Comparison of ENCODE assay signal across 17 cellular contexts in genomic region chr4:92551616-92552015, GRCh38.
"Had no signal": no experiment of that assay in that cellular context is flagged by ENCODE, and none has a peak within 500 bp of the region (broad histone marks: within the 10 kb centered on the region; RNA-seq: fewer than 3 reads in every experiment).

No MANE protein-coding gene starts in this region.

- H3K27ac ChIP-seq: adrenal gland, cardiac muscle cell, colonic mucosa, right atrium auricular region, tibial artery had no signal

- H3K36me3 Mint-ChIP-seq: activated CD8-positive, alpha-beta memory T cell treated with anti-CD3 and anti-CD28 coated beads, Interleukin-2, amount 10 ng/mL, durations not matched to agents 7 days and 5 days; natural killer cell had no signal

- H3K4me1 Mint-ChIP-seq: activated CD8-positive, alpha-beta memory T cell treated with anti-CD3 and anti-CD28 coated beads, Interleukin-2, amount 10 ng/mL, durations not matched to agents 7 days and 5 days; natural killer cell had no signal

- H3K27ac Mint-ChIP-seq: activated CD8-positive, alpha-beta memory T cell treated with anti-CD3 and anti-CD28 coated beads, Interleukin-2, amount 10 ng/mL, durations not matched to agents 7 days and 5 days; natural killer cell; progenitor cell of endocrine pancreas had no signal

- H3K27me3 ChIP-seq: adrenal gland, cardiac muscle cell, colonic mucosa, right atrium auricular region, tibial artery had no signal

- H3K4me3 ChIP-seq: adrenal gland, cardiac muscle cell, colonic mucosa, right atrium auricular region, tibial artery had no signal

- ATAC-seq: activated CD8-positive, alpha-beta memory T cell treated with anti-CD3 and anti-CD28 coated beads, Interleukin-2, amount 10 ng/mL, durations not matched to agents 7 days and 5 days; esophagus mucosa; left ventricle myocardium superior; natural killer cell had no signal

- H3K27me3 Mint-ChIP-seq: activated CD8-positive, alpha-beta memory T cell treated with anti-CD3 and anti-CD28 coated beads, Interleukin-2, amount 10 ng/mL, durations not matched to agents 7 days and 5 days; progenitor cell of endocrine pancreas had no signal

- H3K36me3 ChIP-seq: adrenal gland, cardiac muscle cell, colonic mucosa, right atrium auricular region, tibial artery had no signal

- H3K9me3 ChIP-seq: colonic mucosa, right atrium auricular region, tibial artery had no signal

- DNase-seq: activated CD4-positive, alpha-beta T cell treated with anti-CD3 and anti-CD28 coated beads, Interleukin-2, amount 50 U/mL, for 48 hours; activated CD8-positive, alpha-beta memory T cell treated with anti-CD3 and anti-CD28 coated beads, Interleukin-2, amount 10 ng/mL, durations not matched to agents 7 days and 5 days; activated naive CD4-positive, alpha-beta T cell treated with anti-CD3 and anti-CD28 coated beads, Interleukin-2, amount 50 U/mL, for 16 hours; activated T-cell treated with anti-CD3 and anti-CD28 coated beads, Interleukin-2, amount 50 U/mL, for 1 hour; adrenal gland; colonic mucosa; kidney; left ventricle myocardium superior; mesenchymal stem cell; natural killer cell; stimulated activated CD4-positive, alpha-beta T cell treated with anti-CD3 and anti-CD28 coated beads, Interleukin-4, amount 100 ng/mL, for 24 hours; stimulated activated naive CD4-positive, alpha-beta T cell; tibial artery had no signal

- H3K4me1 ChIP-seq: adrenal gland, colonic mucosa, right atrium auricular region, tibial artery had no signal

- H3K4me3 Mint-ChIP-seq: activated CD8-positive, alpha-beta memory T cell treated with anti-CD3 and anti-CD28 coated beads, Interleukin-2, amount 10 ng/mL, durations not matched to agents 7 days and 5 days; natural killer cell had no signal
